In genomic region chr5:147935032-147935431, GRCh38 we compare ENCODE assay signal across 8 cellular contexts. TPM values are rescaled to one million over a fixed set of nuclear protein-coding genes. Genes with fewer than 3 reads are reported as not detected.
A peak's percentile ranks its signal among the peaks of the same experiment; 100 is the strongest.
DNase-seq lines count a peak whose midpoint lies in the region; ATAC-seq and TF ChIP-seq lines count a peak whose summit lies in the region.

No MANE protein-coding gene starts in this region.

- no peak overlapping the region for H3K27ac Mint-ChIP-seq in naive thymus-derived CD8-positive, alpha-beta T cell

- H3K9me2 ChIP-seq in Karpas-422 (replicated peaks; ENCODE audit: insufficient read depth, low read length), result no peaks in the 10 kb centered on the region

- H3K9ac ChIP-seq in Karpas-422 (ENCODE audit: low read length), result no peak overlapping the region

- H3K27me3 Mint-ChIP-seq in naive thymus-derived CD8-positive, alpha-beta T cell, result peaks cover 0 to 7% (median 7%) of the 10 kb centered on the region in 5 donors

- H3K27ac ChIP-seq in Karpas-422 (ENCODE audit: low read length), result no peak overlapping the region
- H3K27ac ChIP-seq in cardiac muscle cell, result no peak overlapping the region

- H3K4me3 ChIP-seq in Karpas-422 (ENCODE audit: low read length) (no peak overlapping the region), cardiac muscle cell (no peak overlapping the region)

- H3K79me2 ChIP-seq in Karpas-422 (ENCODE audit: low read length), result no peaks in the 10 kb centered on the region

- H3K4me1 ChIP-seq in Karpas-422 (ENCODE audit: low read length) (peaks cover 18% of the 10 kb centered on the region), cardiac muscle cell (ENCODE audit: low read depth) (no peaks in the 10 kb centered on the region)

- H3K9me3 ChIP-seq in Karpas-422 (ENCODE audit: low read length) (no peaks in the 10 kb centered on the region), cardiac muscle cell (ENCODE audit: low read depth) (no peaks in the 10 kb centered on the region)

- H3K4me1 Mint-ChIP-seq in naive thymus-derived CD8-positive, alpha-beta T cell, result no peaks in the 10 kb centered on the region

- H3K36me3 Mint-ChIP-seq in naive thymus-derived CD8-positive, alpha-beta T cell, result no peaks in the 10 kb centered on the region

- ATAC-seq in SK-N-SH treated with all-trans-retinoic acid at 6 μM for 48 hours (peak; percentile 92), GM21576 (IDR thresholded peaks at IDR 0.05; ENCODE audit: unreplicated experiment) (no peak)
- no peak for ATAC-seq in naive thymus-derived CD8-positive, alpha-beta T cell

- H3K36me3 ChIP-seq in Karpas-422 (ENCODE audit: insufficient read depth, low read length), result no peaks in the 10 kb centered on the region
- H3K36me3 ChIP-seq in cardiac muscle cell, result no peaks in the 10 kb centered on the region

- peaks cover 0 to 2% (median 0%) of the 10 kb centered on the region in 9 donors for H3K9me3 Mint-ChIP-seq in naive thymus-derived CD8-positive, alpha-beta T cell

- DNase-seq in Ammon's horn (ENCODE audit: low spot score) (peak; percentile 70), Karpas-422 (peak; percentile 69), cardiac muscle cell (ENCODE audit: low read depth in 1 of 2, low spot score in 1 of 2) (peak; percentile 45 to 63), superior temporal gyrus (ENCODE audit: extremely low spot score) (peak; percentile 69), NCI-H187 (lab: John Stamatoyannopoulos, UW) (no peak)
- DNase-seq in naive thymus-derived CD8-positive, alpha-beta T cell, result no peak

- no peaks in the 10 kb centered on the region for H3K27me3 ChIP-seq in Karpas-422 (ENCODE audit: low read length)
- no peaks in the 10 kb centered on the region for H3K27me3 ChIP-seq in cardiac muscle cell

- no peaks in the 10 kb centered on the region for H4K20me1 ChIP-seq in Karpas-422 (ENCODE audit: insufficient read depth, low read depth, low read length)

- H3K4me3 Mint-ChIP-seq in naive thymus-derived CD8-positive, alpha-beta T cell, result no peak overlapping the region

- POLR2A ChIA-PET in naive thymus-derived CD8-positive, alpha-beta T cell (lab: Charles Lee), result no interaction called here

- H2AFZ ChIP-seq in Karpas-422 (ENCODE audit: low read length), result no peak overlapping the region

- no peak overlapping the region for H3K4me2 ChIP-seq in Karpas-422 (ENCODE audit: low read depth, low read length, poor library complexity, severe bottlenecking)

- peak; percentile 27 for TF ChIP-seq CTCF in cardiac muscle cell (IDR thresholded peaks at IDR 0.05; ENCODE audit: low read depth, low read length)

TF ChIP-seq in SK-N-SH treated with all-trans-retinoic acid at 6 μM for 48 hours, 23 proteins besides CTCF, POLR2A, EP300 and RAD21:
- no peak for TF ChIP-seq POU6F1 (CRISPR knock-in tag; IDR thresholded peaks at IDR 0.05; ENCODE audit: borderline replicate concordance, low read depth)
- TF ChIP-seq SNAI2 (CRISPR knock-in tag; IDR thresholded peaks at IDR 0.05), result no peak
- TF ChIP-seq PPARA (CRISPR knock-in tag; IDR thresholded peaks at IDR 0.05; ENCODE audit: borderline replicate concordance), result no peak
- no peak for TF ChIP-seq ESRRG (CRISPR knock-in tag; IDR thresholded peaks at IDR 0.05)
- TF ChIP-seq PATZ1 (CRISPR knock-in tag; IDR thresholded peaks at IDR 0.05; ENCODE audit: borderline replicate concordance), result no peak
- no peak for TF ChIP-seq OSR1 (CRISPR knock-in tag; IDR thresholded peaks at IDR 0.05)
- TF ChIP-seq ARNTL (CRISPR knock-in tag; IDR thresholded peaks at IDR 0.05; ENCODE audit: borderline replicate concordance, low read depth), result no peak
- TF ChIP-seq GLIS3 (CRISPR knock-in tag; IDR thresholded peaks at IDR 0.05), result no peak
- TF ChIP-seq ZFP30 (CRISPR knock-in tag; IDR thresholded peaks at IDR 0.05), result no peak
- TF ChIP-seq ZNF565 (CRISPR knock-in tag; conservative IDR thresholded peaks at IDR 0.05; ENCODE audit: low read depth), result no peak

RNA-seq across cellular contexts. Expression of gene C5orf46, which starts 28.7 kb away (rescaled TPM):
- total RNA-seq in Karpas-422 (2014; rRNA removed; shearing (Covaris generic); ENCODE audit: low replicate concordance), result not detected in 2 replicates
- total RNA-seq in cardiac muscle cell, result not detected in 2 replicates
- polyA plus RNA-seq in cardiac muscle cell, result 0.43 TPM in 1 of 2 replicates, not detected in the other
- total RNA-seq in naive thymus-derived CD8-positive, alpha-beta T cell, result not detected
- not detected for polyA plus RNA-seq in naive thymus-derived CD8-positive, alpha-beta T cell

RNA-seq across cellular contexts. Expression of gene SCGB3A2, which starts 56.5 kb away (rescaled TPM):
- not detected in 2 replicates for total RNA-seq in Karpas-422 (2014; rRNA removed; shearing (Covaris generic); ENCODE audit: low replicate concordance)
- not detected in 2 replicates for total RNA-seq in cardiac muscle cell
- polyA plus RNA-seq in cardiac muscle cell, result 0.37 TPM in 1 of 2 replicates, not detected in the other
- total RNA-seq in naive thymus-derived CD8-positive, alpha-beta T cell, result not detected
- polyA plus RNA-seq in naive thymus-derived CD8-positive, alpha-beta T cell, result not detected

Comparison
In these comparisons a context has a peak if more than half of its experiments do, and no peak if none do; other contexts are left out.
1. DNase-seq: peak in Ammon's horn (single experiment), Karpas-422 (single experiment), cardiac muscle cell (2 of 2) and superior temporal gyrus (single experiment); none in naive thymus-derived CD8-positive, alpha-beta T cell (0 of 10) and NCI-H187 (0 of 2).